8 cellular contexts compared by ENCODE assay signal in the genomic region with DNA sequence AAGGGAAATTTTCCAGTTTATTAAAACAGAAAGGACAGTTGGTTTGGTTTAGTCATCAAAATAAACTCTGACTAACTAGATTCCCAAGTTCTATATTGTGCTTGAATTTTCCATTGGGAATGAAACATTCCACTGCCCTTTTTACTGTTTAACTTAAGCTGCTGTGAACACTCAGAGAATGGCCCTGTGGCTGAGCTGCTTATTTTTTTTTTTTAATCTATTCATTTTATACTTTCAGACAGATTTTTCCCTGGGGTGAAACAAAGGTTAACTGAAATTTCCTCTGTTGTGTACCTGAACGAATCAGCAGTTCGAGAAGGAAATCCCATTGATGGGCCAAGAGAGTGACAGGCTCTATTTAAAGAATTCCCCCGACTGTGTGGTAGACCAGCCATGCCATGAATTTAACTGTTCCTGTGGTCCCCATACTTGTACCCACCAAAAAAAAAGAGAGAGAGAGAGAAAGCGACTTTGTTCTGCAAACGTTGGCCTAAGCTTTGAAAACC.
A peak's percentile ranks its signal among the peaks of the same experiment; 100 is the strongest.
DNase-seq lines count a peak whose midpoint lies in the region; FAIRE-seq and TF ChIP-seq lines count a peak whose summit lies in the region.

No MANE protein-coding gene starts in this region.

- no peak for TF ChIP-seq CTCF in OCI-LY3 (IDR thresholded peaks at IDR 0.05; ENCODE audit: low read depth, low read length)
- TF ChIP-seq CTCF in fibroblast of pulmonary artery (IDR thresholded peaks at IDR 0.05; ENCODE audit: low read length, missing control alignments): no peak
- no peak for TF ChIP-seq CTCF in kidney (IDR thresholded peaks at IDR 0.05; ENCODE audit: borderline replicate concordance, extremely low read depth, insufficient read depth)

- intact Hi-C loops in kidney (cut with DNase I): no loop called here

- in situ Hi-C loops in ACHN (cut with HindIII; ENCODE audit: low pct_ligation_motif_present, low pct_unique_long_range_greater_than_20kb, low sequenced_read_pairs): no loop called here

- H3K4me1 ChIP-seq in OCI-LY3 (ENCODE audit: low read length) (peaks cover 20% of the 10 kb centered on the region), kidney (ENCODE audit: control insufficient read depth in 1 of 2, insufficient read depth in 1 of 2, low read depth in 1 of 2, low read length in 2 of 2) (peaks cover 0 to 7% of the 10 kb centered on the region in 2 donors)

- no peaks in the 10 kb centered on the region for H3K27me3 ChIP-seq in OCI-LY3 (ENCODE audit: low read depth, low read length)

- H3K79me2 ChIP-seq in OCI-LY3 (ENCODE audit: low read length): no peaks in the 10 kb centered on the region; the same call in 1 of the 2 replicates

- no peak overlapping the region for H3K27ac ChIP-seq in OCI-LY3 (ENCODE audit: low read length)
- H3K27ac ChIP-seq in kidney (ENCODE audit: low read depth in 2 of 2, low read length in 2 of 2): no peak overlapping the region

- no peaks in the 10 kb centered on the region for H4K20me1 ChIP-seq in OCI-LY3 (ENCODE audit: insufficient read depth, low read length)

- peak; percentile 13 for TF ChIP-seq POLR2A in GM19099 (IDR thresholded peaks at IDR 0.05; ENCODE audit: extremely low read depth, insufficient read length, low read depth)

- FAIRE-seq in kidney (lab: Jason Lieb, UNC): no peak

- H3K9me3 ChIP-seq in OCI-LY3 (ENCODE audit: insufficient read depth, low read length) (no peaks in the 10 kb centered on the region), kidney (ENCODE audit: control insufficient read depth in 1 of 2, low read length in 2 of 2) (no peaks in the 10 kb centered on the region)

- DNase-seq in ACHN: peak; percentile 48
- peak; percentile 38 for DNase-seq in fibroblast of pulmonary artery (ENCODE audit: low read depth)
- DNase-seq in NCI-H1105 (lab: John Stamatoyannopoulos, UW): no peak
- no peak for DNase-seq in NCI-H187 treated with DMSO at 0.1 percent for 48 hours (lab: John Stamatoyannopoulos, UW)
- DNase-seq in cerebellar nuclear complex (lab: John Stamatoyannopoulos, UW): no peak
- no peak for DNase-seq in kidney

- H2AFZ ChIP-seq in OCI-LY3 (ENCODE audit: low read depth, low read length): no peak overlapping the region

- no peaks in the 10 kb centered on the region for H3K36me3 ChIP-seq in OCI-LY3 (replicated peaks; ENCODE audit: low read depth, low read length)
- H3K36me3 ChIP-seq in kidney (ENCODE audit: control insufficient read depth in 1 of 2, insufficient read depth in 2 of 2, low read length in 2 of 2): no peaks in the 10 kb centered on the region

- H3K9ac ChIP-seq in OCI-LY3 (ENCODE audit: low read length): 0 out of 2 replicates have a peak overlapping the region, but pooled peaks have one; percentile 2
- H3K9ac ChIP-seq in kidney (ENCODE audit: low read length in 2 of 2): no peak overlapping the region

- H3K4me3 ChIP-seq in OCI-LY3 (ENCODE audit: low read length) (peak overlapping the region; percentile 28; the same call in 1 of the 2 replicates), fibroblast of pulmonary artery (replicated peaks; ENCODE audit: low read depth, low read length) (no peak overlapping the region), kidney (ENCODE audit: low read length in 2 of 2) (no peak overlapping the region)

- H3K4me2 ChIP-seq in OCI-LY3 (ENCODE audit: low read length): peak overlapping the region; percentile 55

Comparison
In these comparisons a context has a peak if more than half of its experiments do, and no peak if none do; other contexts are left out.
1. DNase-seq: peak in ACHN (single experiment) and fibroblast of pulmonary artery (single experiment); none in NCI-H1105 (single experiment), NCI-H187 treated with DMSO at 0.1 percent for 48 hours (single experiment), cerebellar nuclear complex (0 of 2) and kidney (single experiment).